1 cellular context compared by ENCODE assay signal in the genomic region with DNA sequence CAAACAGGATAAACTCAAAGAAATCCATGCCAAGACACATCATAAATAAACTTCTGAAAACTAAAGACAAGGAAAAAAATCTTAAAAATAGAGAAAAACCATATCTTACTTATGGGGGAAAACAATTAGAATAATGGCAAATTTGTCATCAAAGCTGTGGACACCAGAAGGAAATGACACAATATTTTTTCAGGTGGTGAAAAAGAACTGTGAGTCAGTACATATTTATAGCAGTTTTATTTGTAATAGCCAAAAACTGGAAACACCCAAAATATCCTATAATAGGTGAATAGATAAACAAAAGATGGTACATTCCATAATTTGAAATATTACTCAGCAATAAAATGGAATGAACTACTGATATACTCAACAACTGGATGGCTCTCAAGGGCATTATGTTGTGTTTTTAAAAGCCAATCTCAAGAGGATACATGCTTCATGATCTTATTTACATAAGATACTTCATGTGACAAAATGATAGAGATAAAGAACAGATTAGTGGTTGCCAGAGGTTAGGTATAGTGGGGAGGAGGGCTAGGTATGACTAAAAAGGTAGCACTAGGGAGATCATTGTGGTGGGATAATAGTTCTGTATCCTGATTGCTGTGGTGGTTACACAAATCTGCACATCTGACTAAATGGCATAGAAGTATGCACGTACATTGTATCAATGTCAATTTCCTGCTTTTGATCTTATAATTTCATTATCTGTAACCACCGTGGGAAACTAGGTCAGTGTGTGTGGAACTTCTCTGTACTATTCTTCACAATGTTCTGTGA.
TF ChIP-seq lines count a peak whose summit lies in the region.

No MANE protein-coding gene starts in this region.

TF ChIP-seq in GM12878, 131 proteins besides CTCF, POLR2A, EP300 and RAD21 (continued from another document):
- TF ChIP-seq, protein P1, sequence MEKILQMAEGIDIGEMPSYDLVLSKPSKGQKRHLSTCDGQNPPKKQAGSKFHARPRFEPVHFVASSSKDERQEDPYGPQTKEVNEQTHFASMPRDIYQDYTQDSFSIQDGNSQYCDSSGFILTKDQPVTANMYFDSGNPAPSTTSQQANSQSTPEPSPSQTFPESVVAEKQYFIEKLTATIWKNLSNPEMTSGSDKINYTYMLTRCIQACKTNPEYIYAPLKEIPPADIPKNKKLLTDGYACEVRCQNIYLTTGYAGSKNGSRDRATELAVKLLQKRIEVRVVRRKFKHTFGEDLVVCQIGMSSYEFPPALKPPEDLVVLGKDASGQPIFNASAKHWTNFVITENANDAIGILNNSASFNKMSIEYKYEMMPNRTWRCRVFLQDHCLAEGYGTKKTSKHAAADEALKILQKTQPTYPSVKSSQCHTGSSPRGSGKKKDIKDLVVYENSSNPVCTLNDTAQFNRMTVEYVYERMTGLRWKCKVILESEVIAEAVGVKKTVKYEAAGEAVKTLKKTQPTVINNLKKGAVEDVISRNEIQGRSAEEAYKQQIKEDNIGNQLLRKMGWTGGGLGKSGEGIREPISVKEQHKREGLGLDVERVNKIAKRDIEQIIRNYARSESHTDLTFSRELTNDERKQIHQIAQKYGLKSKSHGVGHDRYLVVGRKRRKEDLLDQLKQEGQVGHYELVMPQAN (conservative IDR thresholded peaks at IDR 0.05), result no peak
- TF ChIP-seq MEF2B (IDR thresholded peaks at IDR 0.05; ENCODE audit: partially characterized antibody, poor library complexity, severe bottlenecking), result peak; percentile 13
- TF ChIP-seq BRCA1 (IDR thresholded peaks at IDR 0.05; ENCODE audit: low read depth, low read length), result no peak
- no peak for TF ChIP-seq EED (IDR thresholded peaks at IDR 0.05; ENCODE audit: low read depth)
- TF ChIP-seq CHD2 (IDR thresholded peaks at IDR 0.05; ENCODE audit: borderline replicate concordance, low read depth, low read length), result no peak
- TF ChIP-seq ZNF622 (IDR thresholded peaks at IDR 0.05), result no peak
- TF ChIP-seq MYB (IDR thresholded peaks at IDR 0.05; ENCODE audit: borderline replicate concordance, low read depth, low read length), result no peak
- no peak for TF ChIP-seq CREM (IDR thresholded peaks at IDR 0.05; ENCODE audit: low read depth)
- peak; percentile 56 for TF ChIP-seq RUNX3 (IDR thresholded peaks at IDR 0.05; ENCODE audit: low read length)
- TF ChIP-seq, protein P2, sequence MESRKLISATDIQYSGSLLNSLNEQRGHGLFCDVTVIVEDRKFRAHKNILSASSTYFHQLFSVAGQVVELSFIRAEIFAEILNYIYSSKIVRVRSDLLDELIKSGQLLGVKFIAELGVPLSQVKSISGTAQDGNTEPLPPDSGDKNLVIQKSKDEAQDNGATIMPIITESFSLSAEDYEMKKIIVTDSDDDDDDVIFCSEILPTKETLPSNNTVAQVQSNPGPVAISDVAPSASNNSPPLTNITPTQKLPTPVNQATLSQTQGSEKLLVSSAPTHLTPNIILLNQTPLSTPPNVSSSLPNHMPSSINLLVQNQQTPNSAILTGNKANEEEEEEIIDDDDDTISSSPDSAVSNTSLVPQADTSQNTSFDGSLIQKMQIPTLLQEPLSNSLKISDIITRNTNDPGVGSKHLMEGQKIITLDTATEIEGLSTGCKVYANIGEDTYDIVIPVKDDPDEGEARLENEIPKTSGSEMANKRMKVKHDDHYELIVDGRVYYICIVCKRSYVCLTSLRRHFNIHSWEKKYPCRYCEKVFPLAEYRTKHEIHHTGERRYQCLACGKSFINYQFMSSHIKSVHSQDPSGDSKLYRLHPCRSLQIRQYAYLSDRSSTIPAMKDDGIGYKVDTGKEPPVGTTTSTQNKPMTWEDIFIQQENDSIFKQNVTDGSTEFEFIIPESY (IDR thresholded peaks at IDR 0.05), result no peak
- no peak for TF ChIP-seq GABPA (IDR thresholded peaks at IDR 0.05; ENCODE audit: low read depth)
- TF ChIP-seq TCF7 (IDR thresholded peaks at IDR 0.05; ENCODE audit: borderline replicate concordance), result no peak
- TF ChIP-seq NRF1 (conservative IDR thresholded peaks at IDR 0.05; ENCODE audit: low read depth, low read length), result no peak
- TF ChIP-seq ZNF217 (IDR thresholded peaks at IDR 0.05), result no peak
